1 cellular context compared by ENCODE assay signal in the genomic region with DNA sequence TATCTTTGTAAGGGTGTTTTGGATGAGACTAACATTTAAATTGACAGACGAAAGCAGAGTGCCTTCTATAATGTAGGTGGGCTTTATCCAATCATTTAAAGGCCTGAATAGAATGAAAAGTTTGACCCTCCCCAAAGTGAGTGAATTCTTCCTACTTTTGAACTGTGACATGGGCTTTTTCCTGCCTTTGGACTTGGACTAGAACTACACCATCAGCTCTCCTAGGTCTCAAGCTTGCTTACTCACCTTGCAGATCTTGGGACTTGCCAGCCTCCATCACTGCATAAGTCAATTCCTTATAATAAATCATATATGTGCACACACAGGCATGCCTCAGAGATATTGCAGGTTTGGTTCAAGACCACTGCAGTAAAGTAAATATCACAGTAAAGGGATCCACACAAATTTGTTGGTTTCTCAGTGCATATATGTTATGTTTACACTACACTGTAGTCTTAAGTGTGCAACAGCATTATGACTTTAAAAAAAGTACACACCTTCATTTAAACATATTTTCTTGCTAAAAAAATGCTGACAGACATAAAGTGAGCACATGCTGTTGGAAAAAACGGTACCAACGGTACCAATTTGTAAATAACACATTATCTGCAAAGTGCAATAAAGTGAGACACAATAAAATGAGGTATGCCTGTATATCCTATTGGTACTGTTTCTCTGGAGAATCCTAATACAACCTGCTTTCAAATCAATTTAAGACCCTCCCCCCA.
TF ChIP-seq lines count a peak whose summit lies in the region.

No MANE protein-coding gene starts in this region.

TF ChIP-seq in K562, 482 proteins besides CTCF, POLR2A, EP300 and RAD21 (continued from another document):
- no peak for TF ChIP-seq DNMT1 (IDR thresholded peaks at IDR 0.05)
- TF ChIP-seq FOXJ3 (CRISPR knock-in tag; IDR thresholded peaks at IDR 0.05), result no peak
- no peak for TF ChIP-seq HDAC6 (IDR thresholded peaks at IDR 0.05; ENCODE audit: low read depth, low read length)
- TF ChIP-seq, protein P1, sequence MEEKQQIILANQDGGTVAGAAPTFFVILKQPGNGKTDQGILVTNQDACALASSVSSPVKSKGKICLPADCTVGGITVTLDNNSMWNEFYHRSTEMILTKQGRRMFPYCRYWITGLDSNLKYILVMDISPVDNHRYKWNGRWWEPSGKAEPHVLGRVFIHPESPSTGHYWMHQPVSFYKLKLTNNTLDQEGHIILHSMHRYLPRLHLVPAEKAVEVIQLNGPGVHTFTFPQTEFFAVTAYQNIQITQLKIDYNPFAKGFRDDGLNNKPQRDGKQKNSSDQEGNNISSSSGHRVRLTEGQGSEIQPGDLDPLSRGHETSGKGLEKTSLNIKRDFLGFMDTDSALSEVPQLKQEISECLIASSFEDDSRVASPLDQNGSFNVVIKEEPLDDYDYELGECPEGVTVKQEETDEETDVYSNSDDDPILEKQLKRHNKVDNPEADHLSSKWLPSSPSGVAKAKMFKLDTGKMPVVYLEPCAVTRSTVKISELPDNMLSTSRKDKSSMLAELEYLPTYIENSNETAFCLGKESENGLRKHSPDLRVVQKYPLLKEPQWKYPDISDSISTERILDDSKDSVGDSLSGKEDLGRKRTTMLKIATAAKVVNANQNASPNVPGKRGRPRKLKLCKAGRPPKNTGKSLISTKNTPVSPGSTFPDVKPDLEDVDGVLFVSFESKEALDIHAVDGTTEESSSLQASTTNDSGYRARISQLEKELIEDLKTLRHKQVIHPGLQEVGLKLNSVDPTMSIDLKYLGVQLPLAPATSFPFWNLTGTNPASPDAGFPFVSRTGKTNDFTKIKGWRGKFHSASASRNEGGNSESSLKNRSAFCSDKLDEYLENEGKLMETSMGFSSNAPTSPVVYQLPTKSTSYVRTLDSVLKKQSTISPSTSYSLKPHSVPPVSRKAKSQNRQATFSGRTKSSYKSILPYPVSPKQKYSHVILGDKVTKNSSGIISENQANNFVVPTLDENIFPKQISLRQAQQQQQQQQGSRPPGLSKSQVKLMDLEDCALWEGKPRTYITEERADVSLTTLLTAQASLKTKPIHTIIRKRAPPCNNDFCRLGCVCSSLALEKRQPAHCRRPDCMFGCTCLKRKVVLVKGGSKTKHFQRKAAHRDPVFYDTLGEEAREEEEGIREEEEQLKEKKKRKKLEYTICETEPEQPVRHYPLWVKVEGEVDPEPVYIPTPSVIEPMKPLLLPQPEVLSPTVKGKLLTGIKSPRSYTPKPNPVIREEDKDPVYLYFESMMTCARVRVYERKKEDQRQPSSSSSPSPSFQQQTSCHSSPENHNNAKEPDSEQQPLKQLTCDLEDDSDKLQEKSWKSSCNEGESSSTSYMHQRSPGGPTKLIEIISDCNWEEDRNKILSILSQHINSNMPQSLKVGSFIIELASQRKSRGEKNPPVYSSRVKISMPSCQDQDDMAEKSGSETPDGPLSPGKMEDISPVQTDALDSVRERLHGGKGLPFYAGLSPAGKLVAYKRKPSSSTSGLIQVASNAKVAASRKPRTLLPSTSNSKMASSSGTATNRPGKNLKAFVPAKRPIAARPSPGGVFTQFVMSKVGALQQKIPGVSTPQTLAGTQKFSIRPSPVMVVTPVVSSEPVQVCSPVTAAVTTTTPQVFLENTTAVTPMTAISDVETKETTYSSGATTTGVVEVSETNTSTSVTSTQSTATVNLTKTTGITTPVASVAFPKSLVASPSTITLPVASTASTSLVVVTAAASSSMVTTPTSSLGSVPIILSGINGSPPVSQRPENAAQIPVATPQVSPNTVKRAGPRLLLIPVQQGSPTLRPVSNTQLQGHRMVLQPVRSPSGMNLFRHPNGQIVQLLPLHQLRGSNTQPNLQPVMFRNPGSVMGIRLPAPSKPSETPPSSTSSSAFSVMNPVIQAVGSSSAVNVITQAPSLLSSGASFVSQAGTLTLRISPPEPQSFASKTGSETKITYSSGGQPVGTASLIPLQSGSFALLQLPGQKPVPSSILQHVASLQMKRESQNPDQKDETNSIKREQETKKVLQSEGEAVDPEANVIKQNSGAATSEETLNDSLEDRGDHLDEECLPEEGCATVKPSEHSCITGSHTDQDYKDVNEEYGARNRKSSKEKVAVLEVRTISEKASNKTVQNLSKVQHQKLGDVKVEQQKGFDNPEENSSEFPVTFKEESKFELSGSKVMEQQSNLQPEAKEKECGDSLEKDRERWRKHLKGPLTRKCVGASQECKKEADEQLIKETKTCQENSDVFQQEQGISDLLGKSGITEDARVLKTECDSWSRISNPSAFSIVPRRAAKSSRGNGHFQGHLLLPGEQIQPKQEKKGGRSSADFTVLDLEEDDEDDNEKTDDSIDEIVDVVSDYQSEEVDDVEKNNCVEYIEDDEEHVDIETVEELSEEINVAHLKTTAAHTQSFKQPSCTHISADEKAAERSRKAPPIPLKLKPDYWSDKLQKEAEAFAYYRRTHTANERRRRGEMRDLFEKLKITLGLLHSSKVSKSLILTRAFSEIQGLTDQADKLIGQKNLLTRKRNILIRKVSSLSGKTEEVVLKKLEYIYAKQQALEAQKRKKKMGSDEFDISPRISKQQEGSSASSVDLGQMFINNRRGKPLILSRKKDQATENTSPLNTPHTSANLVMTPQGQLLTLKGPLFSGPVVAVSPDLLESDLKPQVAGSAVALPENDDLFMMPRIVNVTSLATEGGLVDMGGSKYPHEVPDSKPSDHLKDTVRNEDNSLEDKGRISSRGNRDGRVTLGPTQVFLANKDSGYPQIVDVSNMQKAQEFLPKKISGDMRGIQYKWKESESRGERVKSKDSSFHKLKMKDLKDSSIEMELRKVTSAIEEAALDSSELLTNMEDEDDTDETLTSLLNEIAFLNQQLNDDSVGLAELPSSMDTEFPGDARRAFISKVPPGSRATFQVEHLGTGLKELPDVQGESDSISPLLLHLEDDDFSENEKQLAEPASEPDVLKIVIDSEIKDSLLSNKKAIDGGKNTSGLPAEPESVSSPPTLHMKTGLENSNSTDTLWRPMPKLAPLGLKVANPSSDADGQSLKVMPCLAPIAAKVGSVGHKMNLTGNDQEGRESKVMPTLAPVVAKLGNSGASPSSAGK (IDR thresholded peaks at IDR 0.05), result no peak
- peak in 1 of 2 experiments; percentile 61; a peak in 1 of 3 replicates for TF ChIP-seq CBX3 (IDR thresholded peaks at IDR 0.05; ENCODE audit: borderline replicate concordance in 1 of 2, low read length in 2 of 2)
- no peak for TF ChIP-seq IRF2 (CRISPR knock-in tag; IDR thresholded peaks at IDR 0.05)
- TF ChIP-seq CSDE1 (IDR thresholded peaks at IDR 0.05), result no peak
- TF ChIP-seq ZNF263 (CRISPR knock-in tag; IDR thresholded peaks at IDR 0.05; ENCODE audit: borderline replicate concordance), result no peak
- TF ChIP-seq ATF1 (CRISPR knock-in tag; IDR thresholded peaks at IDR 0.05), result no peak
- no peak for TF ChIP-seq ATF1 (tag; IDR thresholded peaks at IDR 0.05)
- no peak for TF ChIP-seq L3MBTL2 (IDR thresholded peaks at IDR 0.05)
TF ChIP-seq in K562: peak in this region for 7.
